Comparison of ENCODE assay signal across 17 cellular contexts in the genomic region with DNA sequence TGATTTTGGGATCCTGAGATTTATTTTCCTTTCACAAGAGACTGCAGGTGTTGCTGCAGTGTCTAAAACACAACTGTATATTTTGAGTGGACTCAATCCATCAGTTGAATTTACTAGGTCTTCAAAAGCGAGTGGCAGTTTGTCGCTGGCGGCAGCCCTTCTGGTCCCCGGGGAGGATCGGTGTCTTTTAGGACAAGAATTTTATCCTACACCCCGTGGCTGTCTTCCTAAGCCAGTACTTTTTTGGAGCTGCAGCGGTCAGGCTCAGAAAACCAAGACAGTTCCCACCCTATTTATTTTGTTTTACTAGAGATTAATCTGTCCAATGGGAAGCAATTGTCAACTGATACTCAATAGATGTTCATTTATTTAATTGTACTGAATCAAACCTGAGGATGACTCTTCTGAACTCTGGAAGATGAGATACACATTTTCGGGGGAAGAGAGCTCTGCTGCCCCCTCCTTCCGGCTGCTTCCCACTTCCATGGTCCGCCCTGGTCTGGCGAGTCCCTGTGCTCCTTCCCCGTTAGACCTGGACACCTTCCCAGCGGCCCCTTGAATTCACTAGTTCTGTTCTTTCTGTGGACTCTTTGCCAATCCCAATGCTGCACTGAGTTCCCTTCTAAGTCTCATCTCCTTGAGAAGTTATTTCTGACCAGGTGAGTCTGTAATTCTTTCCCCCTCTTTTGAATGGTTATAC.
"Had no signal": no experiment of that assay in that cellular context is flagged by ENCODE, and none has a peak within 500 bp of the region (broad histone marks: within the 10 kb centered on the region; RNA-seq: fewer than 3 reads in every experiment).

No MANE protein-coding gene starts in this region.

- DNase-seq: activated CD4-positive, alpha-beta T cell treated with anti-CD3 and anti-CD28 coated beads for 1 hour; activated gamma-delta T cell treated with Interleukin-2 at 50 U/mL for 16 hours; activated T-cell treated with anti-CD3 and anti-CD28 coated beads, Interleukin-2, amount 50 U/mL, for 4 hours; dermis blood vessel endothelial cell; effector memory CD4-positive, alpha-beta T cell; esophagus squamous epithelium; heart right ventricle; immature natural killer cell; mesenchymal stem cell; natural killer cell; stimulated activated naive CD4-positive, alpha-beta T cell; uterus; WERI-Rb-1 had no signal

- H3K9ac ChIP-seq: parathyroid adenoma had no signal

- H3K79me2 ChIP-seq: parathyroid adenoma had no signal

- H3K27me3 ChIP-seq: adrenal gland, uterus had no signal

- H2AFZ ChIP-seq: parathyroid adenoma had no signal

- H3K4me1 ChIP-seq: adrenal gland, esophagus squamous epithelium, parathyroid adenoma, tibial artery, uterus had no signal

- H3K9me3 ChIP-seq: adrenal gland, esophagus squamous epithelium, heart right ventricle, tibial artery, uterus had no signal

- H3K4me3 ChIP-seq: adrenal gland, esophagus squamous epithelium, heart right ventricle, tibial artery, uterus had no signal

- H3K27ac ChIP-seq: adrenal gland, esophagus squamous epithelium, heart right ventricle, parathyroid adenoma, tibial artery, uterus, WERI-Rb-1 had no signal

- ATAC-seq: activated naive CD4-positive, alpha-beta T cell treated with anti-CD3 and anti-CD28 coated beads, Interleukin-2, amount 50 U/mL, for 72 hours; activated T-cell treated with anti-CD3 and anti-CD28 coated beads, Interleukin-2, amount 50 U/mL, for 4 hours; heart right ventricle; natural killer cell had no signal

- H3K36me3 ChIP-seq: adrenal gland, esophagus squamous epithelium, heart right ventricle, tibial artery, uterus, WERI-Rb-1 had no signal
